Comparison of ENCODE assay signal across 8 cellular contexts in the genomic region with DNA sequence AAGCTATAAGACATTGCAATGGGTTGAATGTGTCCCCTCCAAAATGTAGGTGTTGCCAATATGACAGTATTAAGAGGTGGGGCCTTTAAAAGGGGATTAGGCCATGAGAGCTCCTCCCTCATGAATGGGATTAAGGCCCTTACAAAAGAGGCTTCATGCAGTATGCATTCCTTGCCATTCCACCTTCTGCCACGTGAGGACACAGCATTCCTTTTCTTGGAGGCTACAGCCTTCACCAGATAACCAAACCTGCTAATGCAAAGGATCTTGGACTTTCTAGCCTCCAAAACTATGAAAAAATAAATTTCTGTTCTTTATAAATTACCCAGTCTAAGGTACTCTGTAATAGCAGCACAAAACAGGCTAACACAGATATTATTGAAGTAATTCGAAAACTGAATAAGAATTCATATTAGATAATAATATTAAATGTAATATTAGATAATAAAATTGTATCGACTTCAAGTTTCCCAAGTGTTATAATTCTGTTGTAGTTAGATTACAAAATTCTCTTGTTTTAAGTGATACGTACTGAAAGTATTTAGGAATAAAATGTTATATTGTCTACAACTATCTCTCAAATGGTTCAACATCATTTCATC. TPM values are rescaled to one million over a fixed set of nuclear protein-coding genes. Genes with fewer than 3 reads are reported as not detected.
A peak's percentile ranks its signal among the peaks of the same experiment; 100 is the strongest.
DNase-seq lines count a peak whose midpoint lies in the region; ATAC-seq and TF ChIP-seq lines count a peak whose summit lies in the region.

No MANE protein-coding gene starts in this region.

- H3K27me3 ChIP-seq in Peyer's patch (no peaks in the 10 kb centered on the region), suprapubic skin (no peaks in the 10 kb centered on the region)

- ATAC-seq in HG03095 (IDR thresholded peaks at IDR 0.05; ENCODE audit: unreplicated experiment), result no peak

- DNase-seq in NCI-H2107 treated with DMSO at 0.1 percent for 48 hours (lab: John Stamatoyannopoulos, UW; ENCODE audit: unreplicated experiment) (peak; percentile 28), NCI-H2107 (lab: John Stamatoyannopoulos, UW) (no peak), Peyer's patch (peak in 1 of 3 donors; percentile 67), fibroblast of gingiva (ENCODE audit: low read depth) (peak; percentile 41), suprapubic skin (ENCODE audit: low spot score in 2 of 2) (no peak), Ammon's horn (ENCODE audit: low spot score) (no peak), NCI-H2081 treated with DMSO at 0.1 percent for 48 hours (lab: John Stamatoyannopoulos, UW) (no peak)

- 78% methylated on average over 4 of the region's 4 CpGs for WGBS in suprapubic skin

- TF ChIP-seq EP300 in suprapubic skin (IDR thresholded peaks at IDR 0.05), result no peak

- H3K4me1 ChIP-seq in Peyer's patch (no peaks in the 10 kb centered on the region), suprapubic skin (peaks cover 6% of the 10 kb centered on the region)

- no peaks in the 10 kb centered on the region for H3K36me3 ChIP-seq in Peyer's patch
- H3K36me3 ChIP-seq in suprapubic skin, result no peaks in the 10 kb centered on the region

- H3K4me3 ChIP-seq in Peyer's patch (no peak overlapping the region), suprapubic skin (no peak overlapping the region)

- no peak overlapping the region for H3K27ac ChIP-seq in Peyer's patch
- H3K27ac ChIP-seq in suprapubic skin, result no peak overlapping the region

- TF ChIP-seq CTCF in Peyer's patch (IDR thresholded peaks at IDR 0.05) (peak in 4 of 6 experiments; percentile 29 to 79 (median 66)), suprapubic skin (IDR thresholded peaks at IDR 0.05) (peak; percentile 11 to 31)

- TF ChIP-seq POLR2A in Peyer's patch (IDR thresholded peaks at IDR 0.05) (no peak), suprapubic skin (IDR thresholded peaks at IDR 0.05) (no peak)

- H3K9me3 ChIP-seq in Peyer's patch, result no peaks in the 10 kb centered on the region
- no peaks in the 10 kb centered on the region for H3K9me3 ChIP-seq in suprapubic skin

RNA-seq across cellular contexts. Expression of gene ATP8B4, which starts 29.4 kb away (rescaled TPM):
- total RNA-seq in Peyer's patch, result 10 to 100 TPM in 2 of 4 donors, 1 to 10 TPM in 2; 1.4 to 13.2 (median 8.7) TPM
- total RNA-seq in suprapubic skin, result 1 to 10 TPM; 2.2 to 9.5 (median 3.0) TPM

RNA-seq across cellular contexts. Expression of gene SLC27A2, which starts 33.5 kb away (rescaled TPM):
- total RNA-seq in Peyer's patch, result 10 to 100 TPM in 3 of 4 donors, 1 to 10 TPM in 1; 8.3 to 47.9 (median 32.3) TPM
- 10 to 100 TPM in 1 of 4 donors, 1 to 10 TPM in 2, under 1 TPM in 1; 0.72 to 10.2 (median 5.9) TPM for total RNA-seq in suprapubic skin

Comparison
In these comparisons a context has a peak if more than half of its experiments do, and no peak if none do; other contexts are left out.
1. DNase-seq: peak in NCI-H2107 treated with DMSO at 0.1 percent for 48 hours (single experiment) and fibroblast of gingiva (single experiment); none in NCI-H2107 (single experiment), suprapubic skin (0 of 2), Ammon's horn (single experiment) and NCI-H2081 treated with DMSO at 0.1 percent for 48 hours (single experiment).